1 cellular context compared by ENCODE assay signal in genomic region chr18:62751977-62752376, GRCh38.
TF ChIP-seq lines count a peak whose summit lies in the region.

No MANE protein-coding gene starts in this region.

TF ChIP-seq in endothelial cell of umbilical vein, 7 proteins besides CTCF, POLR2A, EP300 and RAD21:
- TF ChIP-seq MYC (IDR thresholded peaks at IDR 0.05; ENCODE audit: low read depth, low read length) (no peak), POLR2AphosphoS5 (IDR thresholded peaks at IDR 0.05; ENCODE audit: insufficient read depth, low read depth, low read length) (no peak), GATA2 (IDR thresholded peaks at IDR 0.05; ENCODE audit: insufficient read depth, insufficient read length, low read depth, low read length) (no peak), MAX (IDR thresholded peaks at IDR 0.05; ENCODE audit: insufficient read depth, insufficient read length) (no peak), JUN (IDR thresholded peaks at IDR 0.05; ENCODE audit: borderline replicate concordance, insufficient read depth, insufficient read length, low read depth) (no peak), EZH2 (IDR thresholded peaks at IDR 0.05; ENCODE audit: borderline replicate concordance, low read depth, low read length, severe bottlenecking) (no peak)
